ENCODE assay signal across 12 cellular contexts in the genomic region with DNA sequence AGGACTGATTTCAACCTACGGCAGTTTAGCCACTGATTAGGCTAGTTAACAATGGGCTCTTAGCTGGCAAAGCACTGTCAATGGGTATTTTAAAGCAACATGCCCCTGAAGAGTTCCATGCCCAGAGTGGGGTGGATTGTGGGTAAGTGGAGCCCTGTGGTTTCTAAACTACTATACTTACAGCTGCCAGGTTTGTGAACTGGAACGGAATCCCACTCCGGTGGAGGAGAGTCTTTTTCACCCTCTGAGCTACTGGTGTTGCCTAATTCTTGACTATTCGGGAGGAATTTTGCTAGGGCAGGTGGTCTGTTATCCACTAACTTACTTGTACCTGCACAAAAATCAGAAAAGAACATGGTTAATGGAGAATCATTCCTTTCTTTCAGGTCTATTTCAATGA. TPM values are rescaled to one million over a fixed set of nuclear protein-coding genes. Genes with fewer than 3 reads are reported as not detected.
"Had no signal": no experiment of that assay in that cellular context is flagged by ENCODE, and none has a peak within 500 bp of the region (broad histone marks: within the 10 kb centered on the region; RNA-seq: fewer than 3 reads in every experiment).

No MANE protein-coding gene starts in this region.

- H3K9me3 ChIP-seq: upper lobe of right lung had no signal

- H3K27ac ChIP-seq: epithelial cell of prostate, upper lobe of right lung had no signal

- ATAC-seq: activated CD4-positive, CD25-positive, alpha-beta regulatory T cell treated with anti-CD3 and anti-CD28 coated beads, Interleukin-2, amount 50 U/mL, for 24 hours; left lobe of liver; upper lobe of right lung had no signal

- H3K27me3 ChIP-seq: upper lobe of right lung had no signal

- DNase-seq: activated gamma-delta T cell; activated T-cell treated with anti-CD3 and anti-CD28 coated beads, Interleukin-2, amount 50 U/mL, for 48 hours; amygdala; effector memory CD4-positive, alpha-beta T cell; glutamatergic neuron; occipital lobe; stimulated activated CD4-positive, alpha-beta T cell treated with anti-CD3 and anti-CD28 coated beads, Interleukin-4, amount 100 ng/mL, for 24 hours; upper lobe of right lung had no signal

- H3K4me1 ChIP-seq: upper lobe of right lung had no signal

- H3K4me3 ChIP-seq: upper lobe of right lung had no signal

RNA-seq across cellular contexts. Expression of gene ZAP70, which starts 52.6 kb away (rescaled TPM):
- total RNA-seq: pulmonary artery endothelial cell had no signal
